ENCODE assay signal across 1 cellular context in the genomic region with DNA sequence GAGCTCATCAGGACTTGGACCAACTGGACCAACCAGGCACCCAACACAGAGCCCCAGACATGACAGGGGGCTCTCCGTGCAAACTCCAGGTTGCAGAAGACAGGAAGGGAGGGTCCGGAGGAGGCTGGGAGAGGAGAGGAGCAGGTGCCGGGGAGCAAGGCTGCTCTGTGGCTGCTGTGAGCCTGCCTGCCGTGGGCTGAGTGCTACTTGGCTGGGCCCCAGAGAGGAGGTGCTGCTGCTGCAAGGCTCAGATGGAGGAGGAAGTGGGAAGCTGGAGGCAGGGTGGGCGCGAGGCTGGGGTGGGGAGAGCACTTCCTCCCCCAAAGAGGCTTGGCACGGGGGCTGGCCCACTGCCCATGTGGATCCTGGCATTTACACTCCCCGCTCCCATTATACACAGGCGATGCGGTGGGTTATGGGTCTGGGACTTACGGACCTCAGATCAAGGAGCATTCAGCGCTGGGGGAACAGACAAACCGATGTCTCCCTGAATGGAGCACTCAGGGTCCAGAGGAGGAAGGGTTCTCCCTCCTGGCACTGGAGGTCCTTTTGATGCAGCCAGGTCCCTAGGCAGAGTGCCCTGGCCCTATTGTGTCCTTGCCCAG.
TF ChIP-seq lines count a peak whose summit lies in the region.

No MANE protein-coding gene starts in this region.

TF ChIP-seq in GM12878, 131 proteins besides CTCF, POLR2A, EP300 and RAD21:
- TF ChIP-seq, protein P1, sequence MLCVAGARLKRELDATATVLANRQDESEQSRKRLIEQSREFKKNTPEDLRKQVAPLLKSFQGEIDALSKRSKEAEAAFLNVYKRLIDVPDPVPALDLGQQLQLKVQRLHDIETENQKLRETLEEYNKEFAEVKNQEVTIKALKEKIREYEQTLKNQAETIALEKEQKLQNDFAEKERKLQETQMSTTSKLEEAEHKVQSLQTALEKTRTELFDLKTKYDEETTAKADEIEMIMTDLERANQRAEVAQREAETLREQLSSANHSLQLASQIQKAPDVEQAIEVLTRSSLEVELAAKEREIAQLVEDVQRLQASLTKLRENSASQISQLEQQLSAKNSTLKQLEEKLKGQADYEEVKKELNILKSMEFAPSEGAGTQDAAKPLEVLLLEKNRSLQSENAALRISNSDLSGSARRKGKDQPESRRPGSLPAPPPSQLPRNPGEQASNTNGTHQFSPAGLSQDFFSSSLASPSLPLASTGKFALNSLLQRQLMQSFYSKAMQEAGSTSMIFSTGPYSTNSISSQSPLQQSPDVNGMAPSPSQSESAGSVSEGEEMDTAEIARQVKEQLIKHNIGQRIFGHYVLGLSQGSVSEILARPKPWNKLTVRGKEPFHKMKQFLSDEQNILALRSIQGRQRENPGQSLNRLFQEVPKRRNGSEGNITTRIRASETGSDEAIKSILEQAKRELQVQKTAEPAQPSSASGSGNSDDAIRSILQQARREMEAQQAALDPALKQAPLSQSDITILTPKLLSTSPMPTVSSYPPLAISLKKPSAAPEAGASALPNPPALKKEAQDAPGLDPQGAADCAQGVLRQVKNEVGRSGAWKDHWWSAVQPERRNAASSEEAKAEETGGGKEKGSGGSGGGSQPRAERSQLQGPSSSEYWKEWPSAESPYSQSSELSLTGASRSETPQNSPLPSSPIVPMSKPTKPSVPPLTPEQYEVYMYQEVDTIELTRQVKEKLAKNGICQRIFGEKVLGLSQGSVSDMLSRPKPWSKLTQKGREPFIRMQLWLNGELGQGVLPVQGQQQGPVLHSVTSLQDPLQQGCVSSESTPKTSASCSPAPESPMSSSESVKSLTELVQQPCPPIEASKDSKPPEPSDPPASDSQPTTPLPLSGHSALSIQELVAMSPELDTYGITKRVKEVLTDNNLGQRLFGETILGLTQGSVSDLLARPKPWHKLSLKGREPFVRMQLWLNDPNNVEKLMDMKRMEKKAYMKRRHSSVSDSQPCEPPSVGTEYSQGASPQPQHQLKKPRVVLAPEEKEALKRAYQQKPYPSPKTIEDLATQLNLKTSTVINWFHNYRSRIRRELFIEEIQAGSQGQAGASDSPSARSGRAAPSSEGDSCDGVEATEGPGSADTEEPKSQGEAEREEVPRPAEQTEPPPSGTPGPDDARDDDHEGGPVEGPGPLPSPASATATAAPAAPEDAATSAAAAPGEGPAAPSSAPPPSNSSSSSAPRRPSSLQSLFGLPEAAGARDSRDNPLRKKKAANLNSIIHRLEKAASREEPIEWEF (IDR thresholded peaks at IDR 0.05; ENCODE audit: insufficient replicate concordance, low read depth, low read length), result no peak
- TF ChIP-seq SPI1 (IDR thresholded peaks at IDR 0.05; ENCODE audit: borderline replicate concordance, insufficient read depth, low read depth, low read length) (peak; percentile 68), FOS (IDR thresholded peaks at IDR 0.05; ENCODE audit: borderline replicate concordance, extremely low read depth, insufficient read length) (no peak)
